Comparison of ENCODE assay signal across 29 cellular contexts in the genomic region with DNA sequence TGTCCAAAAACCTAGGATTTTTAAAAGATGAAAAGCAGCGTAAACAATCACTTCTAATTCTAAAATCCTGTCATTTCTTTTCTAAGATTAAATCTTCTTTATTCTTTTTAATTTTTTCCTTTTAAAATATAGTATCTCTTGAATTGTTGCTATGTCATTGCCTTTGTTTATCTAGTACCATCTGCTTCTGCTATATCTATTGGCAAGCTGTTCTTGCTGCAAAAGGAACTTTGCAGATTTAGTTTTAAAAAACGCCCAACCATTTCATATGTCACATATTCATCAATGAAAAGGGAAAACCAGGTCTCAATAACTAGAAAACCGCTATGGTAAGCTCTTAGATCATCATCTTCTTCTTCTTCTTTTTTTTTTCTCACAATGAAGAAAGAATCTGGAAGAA.
"Had no signal": no experiment of that assay in that cellular context is flagged by ENCODE, and none has a peak within 500 bp of the region (broad histone marks: within the 10 kb centered on the region; RNA-seq: fewer than 3 reads in every experiment).

No MANE protein-coding gene starts in this region.

- H3K79me2 ChIP-seq: parathyroid adenoma had no signal

- H3K27ac Mint-ChIP-seq: naive thymus-derived CD4-positive, alpha-beta T cell; natural killer cell; nephron; progenitor cell of endocrine pancreas; stimulated activated effector memory CD8-positive, alpha-beta T cell treated with anti-CD3 and anti-CD28 coated beads, Interleukin-12 subunit alpha, Interleukin-12 subunit beta, amount 100 ng/mL, for 72 hours; stimulated activated naive B cell treated with anti-CD40 and anti-IgM and Interleukin-4, amounts not matched to agents 10 μg/mL and 1 μg/mL and 100 μg/mL, for 72 hours; stimulated activated naive CD8-positive, alpha-beta T cell treated with anti-CD3 and anti-CD28 coated beads, Interleukin-15, Interleukin-2, amounts not matched to agents 100 ng/mL and 50 ng/mL, for 24 hours; type B pancreatic cell had no signal

- H3K36me3 ChIP-seq: ovary, right lobe of liver, sigmoid colon, stomach, thoracic aorta, tibial artery, transverse colon, upper lobe of right lung, uterus had no signal

- H3K9ac ChIP-seq: parathyroid adenoma had no signal

- DNase-seq: naive thymus-derived CD4-positive, alpha-beta T cell; natural killer cell; occipital lobe; ovary; posterior cingulate gyrus; psoas muscle; right cardiac atrium; right lobe of liver; sigmoid colon; small intestine; stimulated activated CD4-positive, alpha-beta T cell treated with anti-CD3 and anti-CD28 coated beads, Interleukin-15, amount 100 ng/mL, for 24 hours; stimulated activated CD4-positive, alpha-beta T cell treated with anti-CD3 and anti-CD28 coated beads, Interleukin-2, amount 100 ng/mL, for 24 hours; stimulated activated CD4-positive, alpha-beta T cell treated with anti-CD3 and anti-CD28 coated beads, Interleukin-2, amount 100 ng/mL, for 48 hours; stimulated activated CD4-positive, alpha-beta T cell treated with anti-CD3 and anti-CD28 coated beads, Interleukin-4, amount 100 ng/mL, for 24 hours; stimulated activated naive B cell treated with anti-CD40 and anti-IgM and Interleukin-4, amounts not matched to agents 10 μg/mL and 1 μg/mL and 100 μg/mL, for 72 hours; stimulated activated naive CD4-positive, alpha-beta T cell treated with Interleukin-2 at 50 U/mL for 16 hours; stomach; tibial artery; transverse colon; upper lobe of right lung; uterus had no signal

- H3K9me3 Mint-ChIP-seq: naive thymus-derived CD4-positive, alpha-beta T cell; natural killer cell; nephron; neural crest cell; stimulated activated effector memory CD8-positive, alpha-beta T cell treated with anti-CD3 and anti-CD28 coated beads, Interleukin-12 subunit alpha, Interleukin-12 subunit beta, amount 100 ng/mL, for 72 hours; stimulated activated naive B cell treated with anti-CD40 and anti-IgM and Interleukin-4, amounts not matched to agents 10 μg/mL and 1 μg/mL and 100 μg/mL, for 72 hours; stimulated activated naive CD8-positive, alpha-beta T cell treated with anti-CD3 and anti-CD28 coated beads, Interleukin-15, Interleukin-2, amounts not matched to agents 100 ng/mL and 50 ng/mL, for 24 hours; type B pancreatic cell had no signal

- H3K4me3 ChIP-seq: ovary, psoas muscle, right lobe of liver, sigmoid colon, stomach, thoracic aorta, tibial artery, transverse colon, upper lobe of right lung, uterus had no signal

- H3K9me3 ChIP-seq: ovary, psoas muscle, sigmoid colon, stomach, thoracic aorta, tibial artery, transverse colon, upper lobe of right lung, uterus had no signal

- H3K4me3 Mint-ChIP-seq: naive thymus-derived CD4-positive, alpha-beta T cell; natural killer cell; nephron; neural crest cell; stimulated activated effector memory CD8-positive, alpha-beta T cell treated with anti-CD3 and anti-CD28 coated beads, Interleukin-12 subunit alpha, Interleukin-12 subunit beta, amount 100 ng/mL, for 72 hours; stimulated activated naive B cell treated with anti-CD40 and anti-IgM and Interleukin-4, amounts not matched to agents 10 μg/mL and 1 μg/mL and 100 μg/mL, for 72 hours; stimulated activated naive CD8-positive, alpha-beta T cell treated with anti-CD3 and anti-CD28 coated beads, Interleukin-15, Interleukin-2, amounts not matched to agents 100 ng/mL and 50 ng/mL, for 24 hours; type B pancreatic cell had no signal

- H2AFZ ChIP-seq: parathyroid adenoma had no signal

- H3K27ac ChIP-seq: ovary, parathyroid adenoma, psoas muscle, right lobe of liver, sigmoid colon, stomach, thoracic aorta, tibial artery, transverse colon, upper lobe of right lung, uterus had no signal

- H3K36me3 Mint-ChIP-seq: natural killer cell; stimulated activated effector memory CD8-positive, alpha-beta T cell treated with anti-CD3 and anti-CD28 coated beads, Interleukin-12 subunit alpha, Interleukin-12 subunit beta, amount 100 ng/mL, for 72 hours; type B pancreatic cell had no signal

- H3K4me1 ChIP-seq: parathyroid adenoma, psoas muscle, sigmoid colon, stomach, tibial artery, transverse colon, upper lobe of right lung, uterus had no signal

- H3K27me3 ChIP-seq: ovary, right lobe of liver, sigmoid colon, stomach, tibial artery, transverse colon, upper lobe of right lung, uterus had no signal

- H3K27me3 Mint-ChIP-seq: stimulated activated naive B cell treated with anti-CD40 and anti-IgM and Interleukin-4, amounts not matched to agents 10 μg/mL and 1 μg/mL and 100 μg/mL, for 72 hours; stimulated activated naive CD8-positive, alpha-beta T cell treated with anti-CD3 and anti-CD28 coated beads, Interleukin-15, Interleukin-2, amounts not matched to agents 100 ng/mL and 50 ng/mL, for 24 hours had no signal

- H3K4me1 Mint-ChIP-seq: naive thymus-derived CD4-positive, alpha-beta T cell; natural killer cell; nephron; neural crest cell; stimulated activated effector memory CD8-positive, alpha-beta T cell treated with anti-CD3 and anti-CD28 coated beads, Interleukin-12 subunit alpha, Interleukin-12 subunit beta, amount 100 ng/mL, for 72 hours had no signal
